Comparison of ENCODE assay signal across 8 cellular contexts in the genomic region with DNA sequence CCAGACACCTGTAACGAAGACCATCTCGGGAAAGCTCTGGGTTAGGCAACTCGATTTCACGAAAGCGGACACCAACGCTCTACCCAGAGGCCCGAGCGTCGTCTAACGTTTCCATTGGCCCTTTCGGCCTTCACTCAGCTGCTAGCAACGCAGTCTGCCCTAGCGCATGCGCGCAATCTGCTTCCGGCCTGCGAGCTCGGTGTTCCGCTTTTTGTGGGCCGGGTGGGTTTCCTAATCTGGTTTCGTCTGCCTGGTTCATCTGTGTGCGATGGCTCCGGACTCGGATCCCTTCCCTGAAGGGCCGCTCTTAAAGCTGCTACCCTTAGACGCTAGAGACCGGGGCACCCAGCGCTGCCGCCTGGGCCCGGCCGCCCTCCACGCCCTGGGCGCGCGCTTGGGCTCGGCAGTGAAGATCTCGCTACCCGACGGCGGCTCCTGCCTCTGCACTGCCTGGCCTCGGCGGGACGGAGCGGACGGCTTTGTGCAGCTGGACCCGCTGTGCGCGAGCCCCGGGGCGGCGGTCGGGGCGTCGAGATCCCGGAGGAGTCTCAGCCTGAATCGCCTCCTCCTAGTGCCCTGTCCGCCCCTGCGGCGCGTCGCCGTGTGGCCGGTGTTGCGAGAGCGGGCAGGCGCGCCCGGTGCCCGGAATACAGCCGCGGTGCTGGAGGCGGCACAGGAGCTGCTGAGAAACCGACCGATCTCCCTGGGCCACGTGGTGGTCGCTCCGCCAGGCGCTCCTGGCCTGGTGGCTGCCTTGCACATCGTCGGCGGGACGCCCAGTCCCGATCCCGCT. TPM values are rescaled to one million over a fixed set of nuclear protein-coding genes. Genes with fewer than 3 reads are reported as not detected.
DNase-seq lines count a peak whose midpoint lies in the region; ATAC-seq and TF ChIP-seq lines count a peak whose summit lies in the region.

No MANE protein-coding gene starts in this region.

- POLR2A ChIA-PET in BJ (lab: Charles Lee): no interaction called here

- TF ChIP-seq CTCF in BJ (IDR thresholded peaks at IDR 0.05; ENCODE audit: insufficient read depth, low read depth, low read length): no peak

- H3K4me3 ChIP-seq in BJ (ENCODE audit: low read depth, low read length): peak overlapping the region; percentile 98

- peak; percentile 91 for DNase-seq in BJ (ENCODE audit: low read depth)
- DNase-seq in GM19240 (ENCODE audit: insufficient read length, low spot score): peak; percentile 82
- peak; percentile 98 to 100 for DNase-seq in NCI-H524 (lab: John Stamatoyannopoulos, UW)
- peak; percentile 94 to 96 for DNase-seq in activated CD4-positive, alpha-beta T cell treated with anti-CD3 and anti-CD28 coated beads for 4 hours
- peak; percentile 98 for DNase-seq in kidney tubule cell (ENCODE audit: low spot score)
- DNase-seq in stimulated activated CD4-positive, alpha-beta T cell treated with anti-CD3 and anti-CD28 coated beads, Interleukin-1b, Interleukin-23, amount 100 ng/mL, for 1 hour (ENCODE audit: low read depth in 2 of 2): peak; percentile 80 to 91

- no peaks in the 10 kb centered on the region; the same call in 1 of the 2 replicates for H3K36me3 ChIP-seq in BJ (ENCODE audit: control insufficient read depth, insufficient read depth, low read length)

- peak overlapping the region; percentile 95 for H3K27ac ChIP-seq in cingulate gyrus (ENCODE audit: low read depth, low read length)

- peaks cover 4% of the 10 kb centered on the region for H3K27me3 ChIP-seq in BJ (ENCODE audit: control insufficient read depth, insufficient read depth, low read length)

- CTCF ChIA-PET in BJ (lab: Yijun Ruan, JAX): interaction anchor here (0.6 to 5.6 kb wide), 13 partner anchors 9 to 1987 kb away, joined by 3 to 70 read pairs (median 4); no protein-coding TSS in a partner anchor

- peak; percentile 76 for ATAC-seq in HG03457 (IDR thresholded peaks at IDR 0.05; ENCODE audit: unreplicated experiment)

RNA-seq across cellular contexts. Expression of a gene that starts 24.0 kb away (rescaled TPM):
- polyA plus RNA-seq in BJ (2011; rRNA removed): 0.10 and 0.17 TPM in 2 replicates
- polyA minus RNA-seq in BJ (2011; rRNA and poly(A)+ RNA removed): 0.43 TPM in 1 of 2 replicates, not detected in the other

Comparison
In these comparisons a context has a peak if more than half of its experiments do, and no peak if none do; other contexts are left out.
1. Peak in every context shown above with its lines: DNase-seq, ATAC-seq, H3K4me3 ChIP-seq and H3K27ac ChIP-seq.